24 cellular contexts compared by ENCODE assay signal in genomic region chr12:68967036-68967435, GRCh38. TPM values are rescaled to one million over a fixed set of nuclear protein-coding genes. Genes with fewer than 3 reads are reported as not detected.
A peak's percentile ranks its signal among the peaks of the same experiment; 100 is the strongest.
DNase-seq lines count a peak whose midpoint lies in the region; ATAC-seq and TF ChIP-seq lines count a peak whose summit lies in the region.
"Had no signal": no experiment of that assay in that cellular context is flagged by ENCODE, and none has a peak within 500 bp of the region (broad histone marks: within the 10 kb centered on the region; RNA-seq: fewer than 3 reads in every experiment).

No MANE protein-coding gene starts in this region.

- H3K79me2 ChIP-seq in OCI-LY3 (ENCODE audit: low read length) (no peaks in the 10 kb centered on the region), trophoblast cell (ENCODE audit: control insufficient read depth, insufficient read depth, low read length, poor library complexity) (no peaks in the 10 kb centered on the region)

- no peak overlapping the region for H4K8ac ChIP-seq in trophoblast cell (ENCODE audit: low read depth, low read length)

- H3K4me2 ChIP-seq in OCI-LY3 (ENCODE audit: low read length) (peak overlapping the region; percentile 74), trophoblast cell (ENCODE audit: low read length) (no peak overlapping the region)

- H3K9me3 ChIP-seq in OCI-LY3 (ENCODE audit: insufficient read depth, low read length) (no peaks in the 10 kb centered on the region), trophoblast cell (ENCODE audit: insufficient read depth, low read depth, low read length) (no peaks in the 10 kb centered on the region)
- H3K9me3 ChIP-seq: MG63 had no signal

- H3K4me1 ChIP-seq in OCI-LY3 (ENCODE audit: low read length) (peaks cover 56% of the 10 kb centered on the region), trophoblast cell (ENCODE audit: control insufficient read depth in 1 of 2, insufficient read depth in 2 of 2, low read length in 2 of 2) (peaks cover 6 to 11% of the 10 kb centered on the region in 2 experiments)

- H2AFZ ChIP-seq in OCI-LY3 (ENCODE audit: low read depth, low read length), result peak overlapping the region; percentile 92
- no peak overlapping the region for H2AFZ ChIP-seq in trophoblast cell (ENCODE audit: insufficient read depth, low read length, poor library complexity)

- peak overlapping the region; percentile 30; the same call in 1 of the 2 replicates for H3K4me3 ChIP-seq in OCI-LY3 (ENCODE audit: low read length)
- H3K4me3 ChIP-seq in trophoblast cell (ENCODE audit: low read depth, low read length), result no peak overlapping the region
- H3K4me3 ChIP-seq: HAP-1, MG63 had no signal

- H3K9ac ChIP-seq in OCI-LY3 (ENCODE audit: low read length), result peak overlapping the region; percentile 58
- no peak overlapping the region for H3K9ac ChIP-seq in trophoblast cell (ENCODE audit: low read length)

- H4K12ac ChIP-seq in trophoblast cell (ENCODE audit: low read depth, low read length), result no peak overlapping the region

- H3K27ac ChIP-seq in OCI-LY3 (ENCODE audit: low read length) (peak overlapping the region; percentile 73), trophoblast cell (ENCODE audit: low read depth, low read length) (no peak overlapping the region)

- H2BK12ac ChIP-seq in trophoblast cell (ENCODE audit: low read length), result no peak overlapping the region

- no peak overlapping the region for H3K4ac ChIP-seq in trophoblast cell (ENCODE audit: low read depth, low read length)

- no peak overlapping the region for H3K23ac ChIP-seq in trophoblast cell (ENCODE audit: low read length)

- peaks cover 7% of the 10 kb centered on the region for H3K79me1 ChIP-seq in trophoblast cell (ENCODE audit: low read length)

- no peak overlapping the region for H3K18ac ChIP-seq in trophoblast cell (ENCODE audit: low read length)

- WGBS in trophoblast cell (ENCODE audit: extremely low coverage, insufficient coverage, insufficient read length), result no CpG with 5 or more reads among the region's 3 CpGs

- H3K36me3 ChIP-seq in OCI-LY3 (replicated peaks; ENCODE audit: low read depth, low read length), result no peaks in the 10 kb centered on the region
- H3K36me3 ChIP-seq in trophoblast cell (ENCODE audit: control insufficient read depth in 1 of 2, insufficient read depth in 2 of 2, low read length in 2 of 2), result no peaks in the 10 kb centered on the region
- H3K36me3 ChIP-seq: HAP-1, MG63 had no signal

- H3K27me3 ChIP-seq in OCI-LY3 (ENCODE audit: low read depth, low read length), result no peaks in the 10 kb centered on the region
- H3K27me3 ChIP-seq in trophoblast cell (ENCODE audit: insufficient read depth, low read length), result no peaks in the 10 kb centered on the region
- H3K27me3 ChIP-seq: MG63 had no signal

- no peak overlapping the region for H4K91ac ChIP-seq in trophoblast cell (ENCODE audit: low read depth, low read length)

- H2BK5ac ChIP-seq in trophoblast cell (ENCODE audit: low read depth, low read length, poor library complexity), result no peak overlapping the region

- H2AK5ac ChIP-seq in trophoblast cell (ENCODE audit: low read length), result no peak overlapping the region

- no peak overlapping the region for H2BK120ac ChIP-seq in trophoblast cell (ENCODE audit: insufficient read depth, low read length, poor library complexity)

- H4K20me1 ChIP-seq in OCI-LY3 (ENCODE audit: insufficient read depth, low read length), result no peaks in the 10 kb centered on the region

- DNase-seq in renal cortical epithelial cell (ENCODE audit: low read depth) (peak; percentile 66), SIG-M5 treated with dmso at 0.1 percent for 504 hours (lab: John Stamatoyannopoulos, UW; ENCODE audit: unreplicated experiment) (no peak), trophoblast cell (no peak)
- no peak for DNase-seq in central memory CD4-positive, alpha-beta T cell
- DNase-seq: DMS153, DND-41, GOT3, HFFc6, IMR-90, KG1, MG63, NCI-H1105 treated with DMSO at 0.1 percent for 48 hours, NCI-H2029, NCI-H446, NCI-H524 treated with DMSO at 0.1 percent for 48 hours, NCI-H774, PC-3, Right ventricle myocardium superior, SW 1271 had no signal

- no peak overlapping the region for H3K14ac ChIP-seq in trophoblast cell (ENCODE audit: low read length)

- TF ChIP-seq CTCF in OCI-LY3 (IDR thresholded peaks at IDR 0.05; ENCODE audit: low read depth, low read length), result no peak

- ATAC-seq in GM19025 (IDR thresholded peaks at IDR 0.05; ENCODE audit: low read depth, unreplicated experiment) (peak; percentile 55), HG02759 (IDR thresholded peaks at IDR 0.05; ENCODE audit: unreplicated experiment) (peak; percentile 59)
- ATAC-seq: PC-3 had no signal

RNA-seq across cellular contexts. Expression of gene CPM, which starts 34.1 kb away (rescaled TPM):
- total RNA-seq in renal cortical epithelial cell, result 90.3 and 219 TPM in 2 replicates
- polyA plus RNA-seq in trophoblast cell (2013), result 133 and 138 TPM in 2 replicates
- total RNA-seq: A172 had no signal
